Comparison of ENCODE assay signal across 7 cellular contexts in the genomic region with DNA sequence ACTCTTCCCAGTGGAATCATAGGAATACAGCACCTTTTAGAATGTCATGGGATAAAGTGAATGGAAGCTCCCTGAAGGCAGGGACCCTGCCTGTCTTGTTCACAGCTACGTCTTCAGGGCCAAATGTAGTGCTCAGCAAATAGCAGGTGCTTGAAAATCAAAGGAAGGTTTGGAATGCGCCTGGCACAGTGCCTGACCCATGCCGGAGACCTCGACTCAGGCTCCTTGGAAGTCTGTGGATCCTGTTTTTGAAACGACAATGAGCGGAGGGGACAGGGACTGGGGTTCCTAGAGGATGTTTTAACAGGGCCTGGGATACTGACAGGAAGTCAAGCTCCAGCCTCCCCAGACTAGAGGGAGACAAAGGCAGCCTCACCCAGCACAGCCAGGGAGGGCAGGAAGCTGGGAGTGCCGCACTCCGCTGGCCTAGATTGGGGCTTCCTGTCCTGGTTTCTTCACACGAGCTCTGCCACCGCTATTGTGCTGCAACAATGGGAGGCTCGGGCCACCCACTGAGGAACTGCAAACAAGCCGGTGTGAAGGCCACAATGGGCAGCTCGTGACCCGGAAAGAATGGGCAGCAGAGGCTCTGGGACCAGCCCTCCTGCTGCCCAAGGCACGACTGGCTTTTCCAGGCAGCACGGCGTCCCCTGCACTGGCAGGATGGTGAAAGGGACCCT.
DNase-seq lines count a peak whose midpoint lies in the region; ATAC-seq and TF ChIP-seq lines count a peak whose summit lies in the region.

No MANE protein-coding gene starts in this region.

- no peak overlapping the region for H3K4me2 ChIP-seq in mesenchymal stem cell (ENCODE audit: low read length, poor library complexity, severe bottlenecking)

- H3K18ac ChIP-seq in mesenchymal stem cell (ENCODE audit: low read depth in 1 of 2, low read length in 2 of 2) = no peak overlapping the region

- peaks cover 8% of the 10 kb centered on the region for H3K9me3 Mint-ChIP-seq in T-helper 2 cell treated with Interferon-gamma antibody and Interleukin-4, amounts not matched to agents 5 μg/mL and 100 μg/mL, for 36 hours
- peaks cover 0 to 8% (median 4%) of the 10 kb centered on the region in 9 donors for H3K9me3 Mint-ChIP-seq in naive thymus-derived CD8-positive, alpha-beta T cell

- no peak for TF ChIP-seq POLR2A in vagina (IDR thresholded peaks at IDR 0.05)

- H3K36me3 ChIP-seq in vagina (no peaks in the 10 kb centered on the region), mesenchymal stem cell (ENCODE audit: control insufficient read depth in 1 of 2, insufficient read depth in 2 of 2, low read depth in 1 of 2, low read length in 2 of 2) (peaks cover 0 to 3% of the 10 kb centered on the region in 2 experiments)

- peak; percentile 88 to 93 for ATAC-seq in naive thymus-derived CD8-positive, alpha-beta T cell

- H3K27me3 ChIP-seq in vagina (no peaks in the 10 kb centered on the region), mesenchymal stem cell (ENCODE audit: control insufficient read depth in 1 of 2, insufficient read depth in 1 of 2, low read length in 2 of 2) (peaks cover 0 to 36% of the 10 kb centered on the region in 2 experiments)

- H2BK5ac ChIP-seq in mesenchymal stem cell (ENCODE audit: low read depth, low read length, poor library complexity, severe bottlenecking) = no peak overlapping the region

- H2BK12ac ChIP-seq in mesenchymal stem cell (ENCODE audit: low read length in 2 of 2) = no peak overlapping the region

- H3K4me3 ChIP-seq in vagina (no peak overlapping the region), mesenchymal stem cell (ENCODE audit: insufficient read depth in 1 of 2, low read depth in 1 of 2, low read length in 2 of 2) (no peak overlapping the region)

- H2AK5ac ChIP-seq in mesenchymal stem cell (ENCODE audit: low read length, severe bottlenecking) = no peak overlapping the region

- no peak overlapping the region for H3K4ac ChIP-seq in mesenchymal stem cell (ENCODE audit: low read depth in 1 of 2, low read length in 2 of 2)

- H3K36me3 Mint-ChIP-seq in T-helper 2 cell treated with Interferon-gamma antibody and Interleukin-4, amounts not matched to agents 5 μg/mL and 100 μg/mL, for 36 hours (ENCODE audit: low read depth) = peaks cover 35% of the 10 kb centered on the region
- peaks cover 8 to 19% (median 16%) of the 10 kb centered on the region in 3 donors for H3K36me3 Mint-ChIP-seq in naive thymus-derived CD8-positive, alpha-beta T cell

- DNase-seq in Kasumi-1 (lab: John Stamatoyannopoulos, UW) (peak; percentile 86 to 87), NCI-H1436 (lab: John Stamatoyannopoulos, UW) (no peak), vagina (ENCODE audit: extremely low spot score in 2 of 2) (no peak), mesenchymal stem cell (no peak)
- DNase-seq in T-helper 2 cell treated with Interferon-gamma antibody and Interleukin-4, amounts not matched to agents 5 μg/mL and 100 μg/mL, for 36 hours (ENCODE audit: low spot score) = no peak
- peak; percentile 33 for DNase-seq in effector CD4-positive, alpha-beta T cell
- peak in 6 of 10 donors; percentile 30 to 54 (median 48) for DNase-seq in naive thymus-derived CD8-positive, alpha-beta T cell

- POLR2A ChIA-PET in naive thymus-derived CD8-positive, alpha-beta T cell (lab: Charles Lee) = interaction anchor here (0.5 to 4.9 kb wide), 13 partner anchors 10 to 1246 kb away, joined by 3 to 31 read pairs (median 4); a partner anchor contains a TSS

- H2BK15ac ChIP-seq in mesenchymal stem cell (ENCODE audit: low read depth, poor library complexity, severe bottlenecking) = no peak overlapping the region

- no peak overlapping the region for H3K23ac ChIP-seq in mesenchymal stem cell (ENCODE audit: low read length in 2 of 2)

- H3K9me3 ChIP-seq in vagina (no peaks in the 10 kb centered on the region), mesenchymal stem cell (ENCODE audit: control insufficient read depth, low read length) (peaks cover 6% of the 10 kb centered on the region)

- H3K27ac Mint-ChIP-seq in T-helper 2 cell treated with Interferon-gamma antibody and Interleukin-4, amounts not matched to agents 5 μg/mL and 100 μg/mL, for 36 hours = peak overlapping the region; percentile 47
- H3K27ac Mint-ChIP-seq in naive thymus-derived CD8-positive, alpha-beta T cell = peak overlapping the region; percentile 76 to 96 (median 92)

- peaks cover 42% of the 10 kb centered on the region for H3K4me1 Mint-ChIP-seq in T-helper 2 cell treated with Interferon-gamma antibody and Interleukin-4, amounts not matched to agents 5 μg/mL and 100 μg/mL, for 36 hours (ENCODE audit: low read depth)
- peaks cover 39 to 88% (median 79%) of the 10 kb centered on the region in 4 donors for H3K4me1 Mint-ChIP-seq in naive thymus-derived CD8-positive, alpha-beta T cell

- H3K79me1 ChIP-seq in mesenchymal stem cell (replicated peaks; ENCODE audit: low read length, poor library complexity, severe bottlenecking) = peaks cover 27% of the 10 kb centered on the region

- intact Hi-C loops in vagina (cut with DNase I) = no loop called here

- H3K27me3 Mint-ChIP-seq in T-helper 2 cell treated with Interferon-gamma antibody and Interleukin-4, amounts not matched to agents 5 μg/mL and 100 μg/mL, for 36 hours (ENCODE audit: low read depth) = no peaks in the 10 kb centered on the region
- H3K27me3 Mint-ChIP-seq in naive thymus-derived CD8-positive, alpha-beta T cell = no peaks in the 10 kb centered on the region

- no peak overlapping the region for H4K8ac ChIP-seq in mesenchymal stem cell (ENCODE audit: low read length)

- no peak overlapping the region for H3K14ac ChIP-seq in mesenchymal stem cell (ENCODE audit: low read length in 2 of 2)

- H3K4me1 ChIP-seq in vagina = peaks cover 11% of the 10 kb centered on the region
- peaks cover 16% of the 10 kb centered on the region for H3K4me1 ChIP-seq in mesenchymal stem cell (ENCODE audit: control insufficient read depth, insufficient read depth, low read depth, low read length)

- H2BK120ac ChIP-seq in mesenchymal stem cell (ENCODE audit: low read depth, low read length) = no peak overlapping the region

- TF ChIP-seq CTCF in vagina (IDR thresholded peaks at IDR 0.05) = no peak

- H3K27ac ChIP-seq in vagina (no peak overlapping the region), mesenchymal stem cell (ENCODE audit: low read length, poor library complexity, severe bottlenecking) (no peak overlapping the region)

- 48% methylated on average over 17 of the region's 17 CpGs for WGBS in mesenchymal stem cell

- no peak overlapping the region for H2AFZ ChIP-seq in mesenchymal stem cell (ENCODE audit: low read depth, low read length)

- H4K91ac ChIP-seq in mesenchymal stem cell (ENCODE audit: low read length) = no peak overlapping the region

- no peak overlapping the region for H3K9ac ChIP-seq in mesenchymal stem cell (ENCODE audit: low read length)

- H3K4me3 Mint-ChIP-seq in T-helper 2 cell treated with Interferon-gamma antibody and Interleukin-4, amounts not matched to agents 5 μg/mL and 100 μg/mL, for 36 hours = peak overlapping the region; percentile 47
- H3K4me3 Mint-ChIP-seq in naive thymus-derived CD8-positive, alpha-beta T cell = peak overlapping the region; percentile 57 to 85 (median 72)

Comparison
In these comparisons a context has a peak if more than half of its experiments do, and no peak if none do; other contexts are left out.
1. DNase-seq: peak in Kasumi-1 (2 of 2), effector CD4-positive, alpha-beta T cell (single experiment) and naive thymus-derived CD8-positive, alpha-beta T cell (6 of 10); none in T-helper 2 cell treated with Interferon-gamma antibody and Interleukin-4, amounts not matched to agents 5 μg/mL and 100 μg/mL, for 36 hours (single experiment), NCI-H1436 (single experiment), vagina (0 of 2) and mesenchymal stem cell (single experiment).